15 cellular contexts compared by ENCODE assay signal in genomic region chr14:90837355-90837754, GRCh38. TPM values are rescaled to one million over a fixed set of nuclear protein-coding genes. Genes with fewer than 3 reads are reported as not detected.
DNase-seq lines count a peak whose midpoint lies in the region; ATAC-seq lines count a peak whose summit lies in the region.
"Had no signal": no experiment of that assay in that cellular context is flagged by ENCODE, and none has a peak within 500 bp of the region (broad histone marks: within the 10 kb centered on the region; RNA-seq: fewer than 3 reads in every experiment).

No MANE protein-coding gene starts in this region.

- ATAC-seq in left lobe of liver (no peak), HG03097 (IDR thresholded peaks at IDR 0.05; ENCODE audit: low FRiP score, unreplicated experiment) (no peak)
- ATAC-seq: HCT116, HepG2 had no signal

- peak; percentile 48 for DNase-seq in activated effector memory CD4-positive, alpha-beta T cell treated with anti-CD3 and anti-CD28 coated beads, Interleukin-2, amount 50 U/mL, for 16 hours
- no peak for DNase-seq in activated effector memory CD4-positive, alpha-beta T cell treated with Interleukin-2 at 50 U/mL for 16 hours
- DNase-seq in astrocyte of the hippocampus (ENCODE audit: low read depth, low spot score) (peak; percentile 72), left lobe of liver (ENCODE audit: low spot score) (peak; percentile 27), NCI-H526 (lab: John Stamatoyannopoulos, UW) (no peak)
- peak; percentile 7 for DNase-seq in stimulated activated CD8-positive, alpha-beta memory T cell treated with anti-CD3 and anti-CD28 coated beads, Interleukin-4, amount 100 ng/mL, for 48 hours
- no peak for DNase-seq in NK-92 treated with Interleukin-12 subunit alpha and Interleukin-12 subunit beta, amount 100 ng/mL, for 24 hours (lab: John Stamatoyannopoulos, UW)
- DNase-seq: 8988T; C1 segment of cervical spinal cord; Calu3; CD4-positive, alpha-beta T cell; DMS79 had no signal

RNA-seq across cellular contexts. Expression of gene TTC7B, which starts 21.1 kb away (rescaled TPM):
- 32.4 TPM for total RNA-seq in left lobe of liver

Comparison
In these comparisons a context has a peak if more than half of its experiments do, and no peak if none do; other contexts are left out.
1. DNase-seq: peak in activated effector memory CD4-positive, alpha-beta T cell treated with anti-CD3 and anti-CD28 coated beads, Interleukin-2, amount 50 U/mL, for 16 hours (single experiment), astrocyte of the hippocampus (single experiment), left lobe of liver (single experiment) and stimulated activated CD8-positive, alpha-beta memory T cell treated with anti-CD3 and anti-CD28 coated beads, Interleukin-4, amount 100 ng/mL, for 48 hours (single experiment); none in activated effector memory CD4-positive, alpha-beta T cell treated with Interleukin-2 at 50 U/mL for 16 hours (single experiment), NK-92 treated with Interleukin-12 subunit alpha and Interleukin-12 subunit beta, amount 100 ng/mL, for 24 hours (single experiment) and NCI-H526 (0 of 2).